ENCODE assay signal across 1 cellular context in the genomic region with DNA sequence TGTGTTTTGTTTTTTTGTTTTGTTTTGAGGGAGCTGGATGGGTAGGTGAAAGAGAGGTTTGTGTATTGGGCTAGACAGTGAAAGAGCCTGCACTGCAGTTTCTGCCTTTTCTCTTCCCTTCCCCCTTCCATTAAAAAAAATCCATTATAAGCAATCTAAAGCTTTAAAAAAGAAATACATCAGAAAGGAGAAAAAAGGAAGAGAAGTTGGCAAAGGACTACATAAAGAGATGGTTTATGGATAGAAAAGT.
TF ChIP-seq lines count a peak whose summit lies in the region.

No MANE protein-coding gene starts in this region.

TF ChIP-seq in HepG2, 621 proteins besides CTCF, POLR2A, EP300 and RAD21 (continued from another document):
- TF ChIP-seq, protein P1, sequence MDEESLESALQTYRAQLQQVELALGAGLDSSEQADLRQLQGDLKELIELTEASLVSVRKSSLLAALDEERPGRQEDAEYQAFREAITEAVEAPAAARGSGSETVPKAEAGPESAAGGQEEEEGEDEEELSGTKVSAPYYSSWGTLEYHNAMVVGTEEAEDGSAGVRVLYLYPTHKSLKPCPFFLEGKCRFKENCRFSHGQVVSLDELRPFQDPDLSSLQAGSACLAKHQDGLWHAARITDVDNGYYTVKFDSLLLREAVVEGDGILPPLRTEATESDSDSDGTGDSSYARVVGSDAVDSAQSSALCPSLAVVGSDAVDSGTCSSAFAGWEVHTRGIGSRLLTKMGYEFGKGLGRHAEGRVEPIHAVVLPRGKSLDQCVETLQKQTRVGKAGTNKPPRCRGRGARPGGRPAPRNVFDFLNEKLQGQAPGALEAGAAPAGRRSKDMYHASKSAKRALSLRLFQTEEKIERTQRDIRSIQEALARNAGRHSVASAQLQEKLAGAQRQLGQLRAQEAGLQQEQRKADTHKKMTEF (CRISPR knock-in tag; IDR thresholded peaks at IDR 0.05), result no peak
- TF ChIP-seq, protein P2, sequence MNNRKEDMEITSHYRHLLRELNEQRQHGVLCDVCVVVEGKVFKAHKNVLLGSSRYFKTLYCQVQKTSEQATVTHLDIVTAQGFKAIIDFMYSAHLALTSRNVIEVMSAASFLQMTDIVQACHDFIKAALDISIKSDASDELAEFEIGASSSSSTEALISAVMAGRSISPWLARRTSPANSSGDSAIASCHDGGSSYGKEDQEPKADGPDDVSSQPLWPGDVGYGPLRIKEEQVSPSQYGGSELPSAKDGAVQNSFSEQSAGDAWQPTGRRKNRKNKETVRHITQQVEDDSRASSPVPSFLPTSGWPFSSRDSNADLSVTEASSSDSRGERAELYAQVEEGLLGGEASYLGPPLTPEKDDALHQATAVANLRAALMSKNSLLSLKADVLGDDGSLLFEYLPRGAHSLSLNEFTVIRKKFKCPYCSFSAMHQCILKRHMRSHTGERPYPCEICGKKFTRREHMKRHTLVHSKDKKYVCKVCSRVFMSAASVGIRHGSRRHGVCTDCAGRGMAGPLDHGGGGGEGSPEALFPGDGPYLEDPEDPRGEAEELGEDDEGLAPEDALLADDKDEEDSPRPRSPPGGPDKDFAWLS (CRISPR knock-in tag; IDR thresholded peaks at IDR 0.05; ENCODE audit: borderline replicate concordance), result no peak
- TF ChIP-seq, protein P3, sequence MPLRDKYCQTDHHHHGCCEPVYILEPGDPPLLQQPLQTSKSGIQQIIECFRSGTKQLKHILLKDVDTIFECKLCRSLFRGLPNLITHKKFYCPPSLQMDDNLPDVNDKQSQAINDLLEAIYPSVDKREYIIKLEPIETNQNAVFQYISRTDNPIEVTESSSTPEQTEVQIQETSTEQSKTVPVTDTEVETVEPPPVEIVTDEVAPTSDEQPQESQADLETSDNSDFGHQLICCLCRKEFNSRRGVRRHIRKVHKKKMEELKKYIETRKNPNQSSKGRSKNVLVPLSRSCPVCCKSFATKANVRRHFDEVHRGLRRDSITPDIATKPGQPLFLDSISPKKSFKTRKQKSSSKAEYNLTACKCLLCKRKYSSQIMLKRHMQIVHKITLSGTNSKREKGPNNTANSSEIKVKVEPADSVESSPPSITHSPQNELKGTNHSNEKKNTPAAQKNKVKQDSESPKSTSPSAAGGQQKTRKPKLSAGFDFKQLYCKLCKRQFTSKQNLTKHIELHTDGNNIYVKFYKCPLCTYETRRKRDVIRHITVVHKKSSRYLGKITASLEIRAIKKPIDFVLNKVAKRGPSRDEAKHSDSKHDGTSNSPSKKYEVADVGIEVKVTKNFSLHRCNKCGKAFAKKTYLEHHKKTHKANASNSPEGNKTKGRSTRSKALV (CRISPR knock-in tag; IDR thresholded peaks at IDR 0.05), result no peak
- TF ChIP-seq TBX3 (IDR thresholded peaks at IDR 0.05; ENCODE audit: borderline replicate concordance), result no peak
- TF ChIP-seq SUZ12 (IDR thresholded peaks at IDR 0.05; ENCODE audit: low read depth, low read length), result no peak
- TF ChIP-seq ZNF674 (CRISPR knock-in tag; IDR thresholded peaks at IDR 0.05; ENCODE audit: low read depth), result no peak
- no peak for TF ChIP-seq RBFOX2 (IDR thresholded peaks at IDR 0.05; ENCODE audit: low read depth, low read length)
- TF ChIP-seq HNF1A (IDR thresholded peaks at IDR 0.05; ENCODE audit: low read depth), result no peak
- no peak for TF ChIP-seq HNF1A (CRISPR knock-in tag; IDR thresholded peaks at IDR 0.05; ENCODE audit: borderline replicate concordance)
- no peak for TF ChIP-seq MEF2D (CRISPR knock-in tag; IDR thresholded peaks at IDR 0.05)
- TF ChIP-seq ELF1 (CRISPR knock-in tag; IDR thresholded peaks at IDR 0.05), result no peak
- TF ChIP-seq ZBTB3 (CRISPR knock-in tag; IDR thresholded peaks at IDR 0.05; ENCODE audit: borderline replicate concordance, low read depth), result no peak
- no peak for TF ChIP-seq ZNF724P (CRISPR knock-in tag; IDR thresholded peaks at IDR 0.05; ENCODE audit: borderline replicate concordance)
- TF ChIP-seq RXRB (CRISPR knock-in tag; IDR thresholded peaks at IDR 0.05; ENCODE audit: borderline replicate concordance), result no peak
- TF ChIP-seq, protein P4, sequence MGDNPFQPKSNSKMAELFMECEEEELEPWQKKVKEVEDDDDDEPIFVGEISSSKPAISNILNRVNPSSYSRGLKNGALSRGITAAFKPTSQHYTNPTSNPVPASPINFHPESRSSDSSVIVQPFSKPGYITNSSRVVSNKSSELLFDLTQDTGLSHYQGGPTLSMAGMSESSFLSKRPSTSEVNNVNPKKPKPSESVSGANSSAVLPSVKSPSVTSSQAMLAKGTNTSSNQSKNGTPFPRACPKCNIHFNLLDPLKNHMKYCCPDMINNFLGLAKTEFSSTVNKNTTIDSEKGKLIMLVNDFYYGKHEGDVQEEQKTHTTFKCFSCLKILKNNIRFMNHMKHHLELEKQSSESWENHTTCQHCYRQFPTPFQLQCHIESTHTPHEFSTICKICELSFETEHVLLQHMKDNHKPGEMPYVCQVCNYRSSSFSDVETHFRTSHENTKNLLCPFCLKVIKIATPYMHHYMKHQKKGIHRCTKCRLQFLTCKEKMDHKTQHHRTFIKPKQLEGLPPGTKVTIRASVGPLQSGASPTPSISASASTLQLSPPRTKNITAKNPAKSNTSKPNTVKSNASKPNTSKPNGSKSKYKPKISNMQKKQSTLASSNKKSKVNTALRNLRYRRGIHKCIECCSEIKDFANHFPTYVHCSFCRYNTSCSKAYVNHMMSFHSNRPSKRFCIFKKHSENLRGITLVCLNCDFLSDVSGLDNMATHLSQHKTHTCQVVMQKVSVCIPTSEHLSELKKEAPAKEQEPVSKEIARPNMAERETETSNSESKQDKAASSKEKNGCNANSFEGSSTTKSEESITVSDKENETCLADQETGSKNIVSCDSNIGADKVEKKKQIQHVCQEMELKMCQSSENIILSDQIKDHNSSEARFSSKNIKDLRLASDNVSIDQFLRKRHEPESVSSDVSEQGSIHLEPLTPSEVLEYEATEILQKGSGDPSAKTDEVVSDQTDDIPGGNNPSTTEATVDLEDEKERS (CRISPR knock-in tag; IDR thresholded peaks at IDR 0.05), result no peak
